In the genomic region with DNA sequence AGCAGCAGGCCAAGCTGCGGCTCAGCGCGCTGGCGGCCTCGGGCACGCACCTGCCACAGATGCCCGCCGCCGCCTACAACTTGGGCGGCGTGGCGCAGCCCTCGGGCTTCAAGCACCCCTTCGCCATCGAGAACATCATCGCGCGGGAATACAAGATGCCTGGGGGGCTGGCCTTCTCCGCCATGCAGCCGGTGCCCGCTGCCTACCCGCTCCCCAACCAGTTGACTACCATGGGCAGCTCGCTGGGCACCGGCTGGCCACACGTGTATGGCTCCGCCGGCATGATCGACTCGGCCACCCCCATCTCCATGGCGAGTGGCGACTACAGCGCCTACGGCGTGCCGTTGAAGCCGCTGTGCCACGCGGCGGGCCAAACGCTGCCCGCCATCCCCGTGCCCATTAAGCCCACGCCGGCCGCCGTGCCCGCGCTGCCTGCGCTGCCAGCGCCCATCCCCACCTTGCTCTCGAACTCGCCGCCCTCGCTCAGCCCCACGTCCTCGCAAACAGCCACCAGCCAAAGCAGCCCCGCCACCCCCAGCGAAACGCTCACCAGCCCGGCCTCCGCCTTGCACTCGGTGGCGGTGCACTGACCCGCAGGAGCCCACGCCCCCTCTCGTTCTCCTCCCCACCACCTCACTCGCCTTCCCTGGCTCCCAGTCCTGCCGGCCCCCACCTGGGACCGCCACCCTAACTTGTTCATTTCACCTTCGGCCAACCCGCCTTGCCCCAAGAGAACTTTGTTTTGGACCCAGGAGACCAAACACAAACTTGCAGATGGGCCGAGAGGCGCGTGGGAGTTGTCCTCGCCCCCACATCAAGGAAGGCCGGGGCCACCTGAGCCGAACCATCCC, we compare ENCODE assay signal across 8 cellular contexts. TPM values are rescaled to one million over a fixed set of nuclear protein-coding genes. Genes with fewer than 3 reads are reported as not detected.
A peak's percentile ranks its signal among the peaks of the same experiment; 100 is the strongest.
DNase-seq lines count a peak whose midpoint lies in the region; ATAC-seq and TF ChIP-seq lines count a peak whose summit lies in the region.

No MANE protein-coding gene starts in this region.

- no peak for TF ChIP-seq CTCF in activated B cell treated with CpG ODN at 0.5 μM for 24 hours (IDR thresholded peaks at IDR 0.05)
- TF ChIP-seq CTCF in suprapubic skin (IDR thresholded peaks at IDR 0.05): no peak

- intact Hi-C loops in activated B cell treated with CpG ODN at 0.5 μM for 24 hours (cut with micrococcal nuclease): no loop called here

- POLR2A ChIA-PET in activated B cell treated with CpG ODN at 0.5 μM for 24 hours (lab: Charles Lee): no interaction called here

- H3K9me3 Mint-ChIP-seq in activated naive CD4-positive, alpha-beta T cell treated with anti-CD3 and anti-CD28 coated beads, Interleukin-2, amount 10 ng/mL, durations not matched to agents 7 days and 5 days: peaks cover 4% of the 10 kb centered on the region
- H3K9me3 Mint-ChIP-seq in activated B cell treated with CpG ODN at 0.5 μM for 24 hours: peaks cover 14% of the 10 kb centered on the region

- peak overlapping the region; percentile 88 for H3K4me3 ChIP-seq in iPS-18a (ENCODE audit: low read length)
- peak overlapping the region; percentile 54 for H3K4me3 ChIP-seq in suprapubic skin

- H3K27me3 ChIP-seq in iPS-18a (ENCODE audit: control insufficient read depth, insufficient read depth, low read length) (peaks cover 58% of the 10 kb centered on the region), suprapubic skin (peaks cover 100% of the 10 kb centered on the region)

- H3K9me3 ChIP-seq in iPS-18a (ENCODE audit: control insufficient read depth, low read depth, low read length) (no peaks in the 10 kb centered on the region), suprapubic skin (no peaks in the 10 kb centered on the region)

- peak overlapping the region; percentile 94 for H3K4me3 Mint-ChIP-seq in activated naive CD4-positive, alpha-beta T cell treated with anti-CD3 and anti-CD28 coated beads, Interleukin-2, amount 10 ng/mL, durations not matched to agents 7 days and 5 days
- peak overlapping the region; percentile 84 for H3K4me3 Mint-ChIP-seq in activated B cell treated with CpG ODN at 0.5 μM for 24 hours

- H3K4me1 ChIP-seq in iPS-18a (ENCODE audit: control insufficient read depth, low read depth, low read length) (peaks cover 59% of the 10 kb centered on the region), suprapubic skin (peaks cover 34% of the 10 kb centered on the region)

- H3K9ac ChIP-seq in iPS-18a (ENCODE audit: low read length): peak overlapping the region; percentile 43

- peak overlapping the region; percentile 94 for H3K27ac Mint-ChIP-seq in activated naive CD4-positive, alpha-beta T cell treated with anti-CD3 and anti-CD28 coated beads, Interleukin-2, amount 10 ng/mL, durations not matched to agents 7 days and 5 days
- peak overlapping the region; percentile 66 for H3K27ac Mint-ChIP-seq in activated B cell treated with CpG ODN at 0.5 μM for 24 hours

- H3K36me3 Mint-ChIP-seq in activated naive CD4-positive, alpha-beta T cell treated with anti-CD3 and anti-CD28 coated beads, Interleukin-2, amount 10 ng/mL, durations not matched to agents 7 days and 5 days: peaks cover 26% of the 10 kb centered on the region
- H3K36me3 Mint-ChIP-seq in activated B cell treated with CpG ODN at 0.5 μM for 24 hours (ENCODE audit: low read depth): no peaks in the 10 kb centered on the region

- no peak for TF ChIP-seq POLR2A in suprapubic skin (IDR thresholded peaks at IDR 0.05)

- WGBS in suprapubic skin: 6% methylated on average over 13 of the region's 77 CpGs

- no peak for TF ChIP-seq EP300 in suprapubic skin (IDR thresholded peaks at IDR 0.05)

- peak; percentile 43 for DNase-seq in activated naive CD4-positive, alpha-beta T cell treated with anti-CD3 and anti-CD28 coated beads, Interleukin-2, amount 10 ng/mL, durations not matched to agents 7 days and 5 days
- no peak for DNase-seq in activated naive CD4-positive, alpha-beta T cell treated with anti-CD3 and anti-CD28 coated beads, Interleukin-2, amount 50 U/mL, for 16 hours
- DNase-seq in activated B cell treated with CpG ODN at 0.5 μM for 24 hours: no peak
- DNase-seq in suprapubic skin (ENCODE audit: low spot score in 2 of 2): peak in 1 of 2 donors; percentile 63
- no peak for DNase-seq in anterior cingulate cortex (lab: John Stamatoyannopoulos, UW)
- DNase-seq in cerebellum (ENCODE audit: low spot score): no peak
- no peak for DNase-seq in NCI-H748 treated with DMSO at 0.1 percent for 48 hours (lab: John Stamatoyannopoulos, UW)

- no peak overlapping the region for H3K27ac ChIP-seq in iPS-18a (ENCODE audit: low read length)
- H3K27ac ChIP-seq in suprapubic skin: no peak overlapping the region

- CTCF ChIA-PET in activated naive CD4-positive, alpha-beta T cell treated with anti-CD3 and anti-CD28 coated beads, Interleukin-2, amount 10 ng/mL, durations not matched to agents 7 days and 5 days (lab: Charles Lee): interaction anchor here (1.0 to 2.4 kb wide), 3 partner anchors 11 to 314 kb away, joined by 3 to 19 read pairs (median 10); no protein-coding TSS in a partner anchor
- CTCF ChIA-PET in activated B cell treated with CpG ODN at 0.5 μM for 24 hours (lab: Charles Lee): no interaction called here

- ATAC-seq in activated B cell treated with CpG ODN at 0.5 μM for 24 hours (ENCODE audit: low read depth): no peak

- H3K36me3 ChIP-seq in iPS-18a (ENCODE audit: control insufficient read depth, low read depth, low read length) (no peaks in the 10 kb centered on the region), suprapubic skin (no peaks in the 10 kb centered on the region)

- H3K4me1 Mint-ChIP-seq in activated naive CD4-positive, alpha-beta T cell treated with anti-CD3 and anti-CD28 coated beads, Interleukin-2, amount 10 ng/mL, durations not matched to agents 7 days and 5 days: peaks cover 70% of the 10 kb centered on the region
- peaks cover 23% of the 10 kb centered on the region for H3K4me1 Mint-ChIP-seq in activated B cell treated with CpG ODN at 0.5 μM for 24 hours

- H3K27me3 Mint-ChIP-seq in activated naive CD4-positive, alpha-beta T cell treated with anti-CD3 and anti-CD28 coated beads, Interleukin-2, amount 10 ng/mL, durations not matched to agents 7 days and 5 days: peaks cover 94% of the 10 kb centered on the region
- H3K27me3 Mint-ChIP-seq in activated B cell treated with CpG ODN at 0.5 μM for 24 hours: peaks cover 71% of the 10 kb centered on the region

RNA-seq across cellular contexts. Expression of a gene that starts 1.5 kb away (rescaled TPM):
- total RNA-seq in activated B cell treated with CpG ODN at 0.5 μM for 24 hours: not detected in 2 replicates
- total RNA-seq in suprapubic skin: not detected
- total RNA-seq in cerebellum: 0.91 TPM
